11 cellular contexts compared by ENCODE assay signal in the genomic region with DNA sequence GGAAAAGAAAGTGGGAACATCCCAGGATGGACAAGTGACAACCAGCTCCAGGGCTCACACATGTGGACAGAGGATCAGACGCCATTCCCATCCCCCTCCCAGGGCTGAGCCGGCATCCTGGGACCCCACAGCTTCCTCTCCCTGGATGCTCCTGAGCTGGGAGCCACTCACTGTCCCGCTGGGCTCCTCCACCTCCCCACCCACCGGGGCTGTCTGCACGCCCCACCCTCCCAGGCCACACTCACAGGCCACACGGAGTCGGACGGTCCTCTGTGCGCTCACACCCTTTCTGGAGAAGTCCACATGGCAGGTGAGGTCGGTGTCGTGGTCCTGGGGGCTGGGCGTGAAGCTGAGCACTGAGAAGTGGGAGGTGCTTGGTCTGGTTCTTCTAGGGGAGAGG. TPM values are rescaled to one million over a fixed set of nuclear protein-coding genes. Genes with fewer than 3 reads are reported as not detected.
DNase-seq lines count a peak whose midpoint lies in the region; ATAC-seq, FAIRE-seq and TF ChIP-seq lines count a peak whose summit lies in the region.
"Not testable (repeated sequence)": the region's sequence is repeated elsewhere in the genome, so short reads cannot be mapped to it uniquely, and the experiment has no call there.
"Had no signal": no experiment of that assay in that cellular context is flagged by ENCODE, and none has a peak within 500 bp of the region (broad histone marks: within the 10 kb centered on the region; RNA-seq: fewer than 3 reads in every experiment).

No MANE protein-coding gene starts in this region.

- H3K27me3 Mint-ChIP-seq in stimulated activated naive CD8-positive, alpha-beta T cell treated with anti-CD3 and anti-CD28 coated beads, Interleukin-15, amount 100 ng/mL, for 72 hours: peaks cover 16% of the 10 kb centered on the region

- not testable (repeated sequence) for DNase-seq in A549 (ENCODE audit: low read depth in 1 of 2, low spot score in 1 of 2); stimulated activated naive CD8-positive, alpha-beta T cell treated with anti-CD3 and anti-CD28 coated beads, Interleukin-15, amount 100 ng/mL, for 72 hours
- DNase-seq in mucosa of descending colon (peak in 1 of 3 donors; percentile 6), spleen (peak; percentile 41)

- H3K4me2 ChIP-seq in A549: not testable (repeated sequence)

- H3K9me3 ChIP-seq in A549, mucosa of descending colon, spleen: not testable (repeated sequence)

- TF ChIP-seq POLR2A in A549 (IDR thresholded peaks at IDR 0.05; ENCODE audit: low read length); spleen (IDR thresholded peaks at IDR 0.05): not testable (repeated sequence)

- not testable (repeated sequence) for H3K27ac ChIP-seq in A549, spleen

- H3K4me3 Mint-ChIP-seq in stimulated activated naive CD8-positive, alpha-beta T cell treated with anti-CD3 and anti-CD28 coated beads, Interleukin-15, amount 100 ng/mL, for 72 hours: not testable (repeated sequence)

- H3K27me3 ChIP-seq in spleen (replicated peaks in 1 of 7): not testable (repeated sequence)

- not testable (repeated sequence) for FAIRE-seq in A549 (lab: Jason Lieb, UNC)

- H3K4me1 ChIP-seq in A549: not testable (repeated sequence)
- peaks cover 13% of the 10 kb centered on the region for H3K4me1 ChIP-seq in mucosa of descending colon (ENCODE audit: low read depth)
- H3K4me1 ChIP-seq in spleen: peaks cover under 1 to 49% (median 25%) of the 10 kb centered on the region in 6 donors

- WGBS in A549 (ENCODE audit: missing lambda C conversion rate): no CpG with 5 or more reads among the region's 12 CpGs
- WGBS in spleen, 5 donors: 24% methylated on average over 2 of the region's 12 CpGs; no CpG with 5 or more reads in 4 of the 5 donors

- not testable (repeated sequence) for TF ChIP-seq RAD21 in A549 (conservative IDR thresholded peaks at IDR 0.05 in 1 of 2, IDR thresholded peaks at IDR 0.05 in 1 of 2)

- intact Hi-C loops in mucosa of descending colon (cut with DNase I, micrococcal nuclease); spleen (cut with DNase I; ENCODE audit: low total_unique reads): not testable (repeated sequence)

- peak; percentile 22 to 25; a peak in 3 of 6 replicates for ATAC-seq in A549
- ATAC-seq in SK-N-SH treated with all-trans-retinoic acid at 6 μM for 48 hours: peak; percentile 18; the same call in 2 of the 3 replicates
- ATAC-seq in esophagus mucosa: peak; percentile 18
- ATAC-seq in mucosa of descending colon: peak; percentile 8
- peak; percentile 23 for ATAC-seq in stimulated activated naive CD8-positive, alpha-beta T cell treated with anti-CD3 and anti-CD28 coated beads, Interleukin-15, amount 100 ng/mL, for 72 hours

- H3K36me3 ChIP-seq in mucosa of descending colon (ENCODE audit: low read depth); spleen: not testable (repeated sequence)

- not testable (repeated sequence) for H3K4me3 ChIP-seq in A549, mucosa of descending colon
- peak overlapping the region in 4 of 8 donors; percentile 24 to 58 (median 38) for H3K4me3 ChIP-seq in spleen

- H3K9me3 Mint-ChIP-seq in stimulated activated naive CD8-positive, alpha-beta T cell treated with anti-CD3 and anti-CD28 coated beads, Interleukin-15, amount 100 ng/mL, for 72 hours: not testable (repeated sequence)

- not testable (repeated sequence) for TF ChIP-seq EP300 in A549 (IDR thresholded peaks at IDR 0.05)

- POLR2A ChIA-PET in A549 (lab: Yijun Ruan, JAX): not testable (repeated sequence)

- not testable (repeated sequence) for H3K4me1 Mint-ChIP-seq in stimulated activated naive CD8-positive, alpha-beta T cell treated with anti-CD3 and anti-CD28 coated beads, Interleukin-15, amount 100 ng/mL, for 72 hours

- H3K27ac Mint-ChIP-seq in stimulated activated naive CD8-positive, alpha-beta T cell treated with anti-CD3 and anti-CD28 coated beads, Interleukin-15, amount 100 ng/mL, for 72 hours: not testable (repeated sequence)

- TF ChIP-seq CTCF in A549 (IDR thresholded peaks at IDR 0.05); mucosa of descending colon (IDR thresholded peaks at IDR 0.05); spleen (IDR thresholded peaks at IDR 0.05 in 8 of 11, conservative IDR thresholded peaks at IDR 0.05 in 3 of 11): not testable (repeated sequence)

- CTCF ChIA-PET in A549 (lab: Yijun Ruan, JAX): not testable (repeated sequence)

RNA-seq across cellular contexts. Expression of a gene that starts 1.1 kb away (rescaled TPM):
- polyA plus RNA-seq in A549 (2011; rRNA removed) (not detected in 2 replicates), A549 (2017; fragmentation: RNase III; extraction: RNeasy Plus Mini Kit Qiagen cat#74134 plus additional on column Dnase treatment) (not detected in 3 replicates), spleen (10 to 100 TPM in 1 of 3 donors, 1 to 10 TPM in 2; 2.2 to 52.3 (median 7.9) TPM)
- not detected in 2 replicates for polyA plus RNA-seq in A549 (2012; cell fraction: cytosol; rRNA removed)
- not detected in 2 replicates for polyA plus RNA-seq in A549 (2012; cell fraction: nucleus; rRNA removed)
- polyA minus RNA-seq in A549 (2011; rRNA and poly(A)+ RNA removed): not detected in 2 replicates
- total RNA-seq in esophagus mucosa (not detected), mucosa of descending colon (1 to 10 TPM in 2 of 3 donors, under 1 TPM in 1; 0.49 to 2.0 (median 1.1) TPM), spleen (10 to 100 TPM; 18.7 to 97.5 (median 42.8) TPM)
- total RNA-seq: CD8-positive, alpha-beta memory T cell; GM12878; GM23248; H1; H7 had no signal
- polyA plus RNA-seq: CD8-positive, alpha-beta memory T cell; GM12878; GM23248 had no signal

RNA-seq across cellular contexts. Expression of a gene that starts 30.6 kb away (rescaled TPM):
- 21.4 and 28.9 TPM in 2 replicates for polyA plus RNA-seq in A549 (2011; rRNA removed)
- 41.0 and 51.0 TPM in 2 replicates for polyA plus RNA-seq in A549 (2012; cell fraction: cytosol; rRNA removed)
- polyA plus RNA-seq in A549 (2012; cell fraction: nucleus; rRNA removed): 58.4 and 65.7 TPM in 2 replicates
- polyA plus RNA-seq in A549 (2017; fragmentation: RNase III; extraction: RNeasy Plus Mini Kit Qiagen cat#74134 plus additional on column Dnase treatment): 83.9 to 88.5 TPM (median 85.9 TPM) in 3 replicates
- 21.7 and 27.9 TPM in 2 replicates for polyA minus RNA-seq in A549 (2011; rRNA and poly(A)+ RNA removed)
- total RNA-seq in esophagus mucosa: 23.6 TPM
- 10 to 100 TPM; 34.1 to 41.0 (median 40.9) TPM for total RNA-seq in mucosa of descending colon
- total RNA-seq in spleen: 10 to 100 TPM; 41.1 to 60.9 (median 51.4) TPM
- 10 to 100 TPM; 17.3 to 35.1 (median 18.4) TPM for polyA plus RNA-seq in spleen

RNA-seq across cellular contexts. Expression of a gene that starts 30.9 kb away (rescaled TPM):
- polyA plus RNA-seq in A549 (2011; rRNA removed) (7.8 and 12.9 TPM in 2 replicates), A549 (2017; fragmentation: RNase III; extraction: RNeasy Plus Mini Kit Qiagen cat#74134 plus additional on column Dnase treatment) (42.8 to 48.5 TPM (median 44.6 TPM) in 3 replicates), spleen (10 to 100 TPM; 14.6 to 36.6 (median 16.8) TPM)
- 17.2 and 26.2 TPM in 2 replicates for polyA plus RNA-seq in A549 (2012; cell fraction: cytosol; rRNA removed)
- 41.6 and 69.5 TPM in 2 replicates for polyA plus RNA-seq in A549 (2012; cell fraction: nucleus; rRNA removed)
- polyA minus RNA-seq in A549 (2011; rRNA and poly(A)+ RNA removed): 2.1 and 4.2 TPM in 2 replicates
- total RNA-seq in esophagus mucosa (15.1 TPM), mucosa of descending colon (10 to 100 TPM; 10.7 to 25.0 (median 16.1) TPM), spleen (10 to 100 TPM; 10.2 to 45.8 (median 22.8) TPM)

Comparison
In these comparisons a context has a peak if more than half of its experiments do, and no peak if none do; other contexts are left out.
1. RNA of a gene that starts 1.1 kb away (total RNA-seq): 18.7 to 97.5 TPM in spleen; 0.49 to 2.0 TPM in mucosa of descending colon and not detected in esophagus mucosa (single experiment); every median in the first group is over 4 times any median in the second.
2. Peak in every context shown above with its lines, with median percentiles within 50 percentile points of each other: ATAC-seq.